1 cellular context compared by ENCODE assay signal in the genomic region with DNA sequence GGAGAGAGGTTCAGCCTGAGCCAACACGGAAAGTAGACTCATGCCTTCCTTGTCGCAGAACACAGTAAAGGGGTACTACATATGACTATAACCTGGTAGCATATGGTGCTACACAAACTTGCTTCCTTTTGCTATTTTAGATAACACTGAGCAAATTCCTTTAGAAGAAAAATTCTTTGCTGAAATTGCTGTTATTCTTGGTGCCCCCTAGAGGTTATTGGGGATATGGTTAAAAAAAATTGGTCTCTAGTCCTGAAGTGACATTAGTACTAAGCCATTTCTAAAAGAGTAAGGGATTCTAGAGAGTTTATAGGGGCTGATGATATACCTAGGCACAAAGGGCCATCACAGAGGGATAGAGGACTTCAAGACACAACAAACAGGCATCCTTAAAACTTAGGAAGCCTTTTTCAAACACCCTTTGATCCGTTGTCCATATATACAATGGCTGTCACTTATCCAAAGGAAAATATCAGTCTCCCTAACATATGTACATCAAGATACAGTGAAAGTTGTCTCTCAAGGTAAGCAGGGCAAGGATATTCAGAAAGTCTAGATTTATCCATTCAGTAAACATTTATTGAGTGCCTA.
TF ChIP-seq lines count a peak whose summit lies in the region.

No MANE protein-coding gene starts in this region.

TF ChIP-seq in liver, 16 proteins besides CTCF, POLR2A, EP300 and RAD21 (continued from another document):
- TF ChIP-seq, protein P1, sequence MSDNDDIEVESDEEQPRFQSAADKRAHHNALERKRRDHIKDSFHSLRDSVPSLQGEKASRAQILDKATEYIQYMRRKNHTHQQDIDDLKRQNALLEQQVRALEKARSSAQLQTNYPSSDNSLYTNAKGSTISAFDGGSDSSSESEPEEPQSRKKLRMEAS (IDR thresholded peaks at IDR 0.05) = no peak
- TF ChIP-seq TAF1 (conservative IDR thresholded peaks at IDR 0.05) (no peak), EGR1 (IDR thresholded peaks at IDR 0.05; ENCODE audit: low read depth in 2 of 2) (no peak), YY1 (IDR thresholded peaks at IDR 0.05) (no peak), GABPA (IDR thresholded peaks at IDR 0.05 in 1 of 2, conservative IDR thresholded peaks at IDR 0.05 in 1 of 2) (no peak), HNF4A (conservative IDR thresholded peaks at IDR 0.05) (no peak)
- TF ChIP-seq, protein P2, sequence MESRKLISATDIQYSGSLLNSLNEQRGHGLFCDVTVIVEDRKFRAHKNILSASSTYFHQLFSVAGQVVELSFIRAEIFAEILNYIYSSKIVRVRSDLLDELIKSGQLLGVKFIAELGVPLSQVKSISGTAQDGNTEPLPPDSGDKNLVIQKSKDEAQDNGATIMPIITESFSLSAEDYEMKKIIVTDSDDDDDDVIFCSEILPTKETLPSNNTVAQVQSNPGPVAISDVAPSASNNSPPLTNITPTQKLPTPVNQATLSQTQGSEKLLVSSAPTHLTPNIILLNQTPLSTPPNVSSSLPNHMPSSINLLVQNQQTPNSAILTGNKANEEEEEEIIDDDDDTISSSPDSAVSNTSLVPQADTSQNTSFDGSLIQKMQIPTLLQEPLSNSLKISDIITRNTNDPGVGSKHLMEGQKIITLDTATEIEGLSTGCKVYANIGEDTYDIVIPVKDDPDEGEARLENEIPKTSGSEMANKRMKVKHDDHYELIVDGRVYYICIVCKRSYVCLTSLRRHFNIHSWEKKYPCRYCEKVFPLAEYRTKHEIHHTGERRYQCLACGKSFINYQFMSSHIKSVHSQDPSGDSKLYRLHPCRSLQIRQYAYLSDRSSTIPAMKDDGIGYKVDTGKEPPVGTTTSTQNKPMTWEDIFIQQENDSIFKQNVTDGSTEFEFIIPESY (IDR thresholded peaks at IDR 0.05) = no peak
- TF ChIP-seq, protein P3, sequence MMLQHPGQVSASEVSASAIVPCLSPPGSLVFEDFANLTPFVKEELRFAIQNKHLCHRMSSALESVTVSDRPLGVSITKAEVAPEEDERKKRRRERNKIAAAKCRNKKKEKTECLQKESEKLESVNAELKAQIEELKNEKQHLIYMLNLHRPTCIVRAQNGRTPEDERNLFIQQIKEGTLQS (IDR thresholded peaks at IDR 0.05) = no peak
- TF ChIP-seq, protein P4, sequence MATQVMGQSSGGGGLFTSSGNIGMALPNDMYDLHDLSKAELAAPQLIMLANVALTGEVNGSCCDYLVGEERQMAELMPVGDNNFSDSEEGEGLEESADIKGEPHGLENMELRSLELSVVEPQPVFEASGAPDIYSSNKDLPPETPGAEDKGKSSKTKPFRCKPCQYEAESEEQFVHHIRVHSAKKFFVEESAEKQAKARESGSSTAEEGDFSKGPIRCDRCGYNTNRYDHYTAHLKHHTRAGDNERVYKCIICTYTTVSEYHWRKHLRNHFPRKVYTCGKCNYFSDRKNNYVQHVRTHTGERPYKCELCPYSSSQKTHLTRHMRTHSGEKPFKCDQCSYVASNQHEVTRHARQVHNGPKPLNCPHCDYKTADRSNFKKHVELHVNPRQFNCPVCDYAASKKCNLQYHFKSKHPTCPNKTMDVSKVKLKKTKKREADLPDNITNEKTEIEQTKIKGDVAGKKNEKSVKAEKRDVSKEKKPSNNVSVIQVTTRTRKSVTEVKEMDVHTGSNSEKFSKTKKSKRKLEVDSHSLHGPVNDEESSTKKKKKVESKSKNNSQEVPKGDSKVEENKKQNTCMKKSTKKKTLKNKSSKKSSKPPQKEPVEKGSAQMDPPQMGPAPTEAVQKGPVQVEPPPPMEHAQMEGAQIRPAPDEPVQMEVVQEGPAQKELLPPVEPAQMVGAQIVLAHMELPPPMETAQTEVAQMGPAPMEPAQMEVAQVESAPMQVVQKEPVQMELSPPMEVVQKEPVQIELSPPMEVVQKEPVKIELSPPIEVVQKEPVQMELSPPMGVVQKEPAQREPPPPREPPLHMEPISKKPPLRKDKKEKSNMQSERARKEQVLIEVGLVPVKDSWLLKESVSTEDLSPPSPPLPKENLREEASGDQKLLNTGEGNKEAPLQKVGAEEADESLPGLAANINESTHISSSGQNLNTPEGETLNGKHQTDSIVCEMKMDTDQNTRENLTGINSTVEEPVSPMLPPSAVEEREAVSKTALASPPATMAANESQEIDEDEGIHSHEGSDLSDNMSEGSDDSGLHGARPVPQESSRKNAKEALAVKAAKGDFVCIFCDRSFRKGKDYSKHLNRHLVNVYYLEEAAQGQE (IDR thresholded peaks at IDR 0.05) = no peak
